Comparison of ENCODE assay signal across 8 cellular contexts in the genomic region with DNA sequence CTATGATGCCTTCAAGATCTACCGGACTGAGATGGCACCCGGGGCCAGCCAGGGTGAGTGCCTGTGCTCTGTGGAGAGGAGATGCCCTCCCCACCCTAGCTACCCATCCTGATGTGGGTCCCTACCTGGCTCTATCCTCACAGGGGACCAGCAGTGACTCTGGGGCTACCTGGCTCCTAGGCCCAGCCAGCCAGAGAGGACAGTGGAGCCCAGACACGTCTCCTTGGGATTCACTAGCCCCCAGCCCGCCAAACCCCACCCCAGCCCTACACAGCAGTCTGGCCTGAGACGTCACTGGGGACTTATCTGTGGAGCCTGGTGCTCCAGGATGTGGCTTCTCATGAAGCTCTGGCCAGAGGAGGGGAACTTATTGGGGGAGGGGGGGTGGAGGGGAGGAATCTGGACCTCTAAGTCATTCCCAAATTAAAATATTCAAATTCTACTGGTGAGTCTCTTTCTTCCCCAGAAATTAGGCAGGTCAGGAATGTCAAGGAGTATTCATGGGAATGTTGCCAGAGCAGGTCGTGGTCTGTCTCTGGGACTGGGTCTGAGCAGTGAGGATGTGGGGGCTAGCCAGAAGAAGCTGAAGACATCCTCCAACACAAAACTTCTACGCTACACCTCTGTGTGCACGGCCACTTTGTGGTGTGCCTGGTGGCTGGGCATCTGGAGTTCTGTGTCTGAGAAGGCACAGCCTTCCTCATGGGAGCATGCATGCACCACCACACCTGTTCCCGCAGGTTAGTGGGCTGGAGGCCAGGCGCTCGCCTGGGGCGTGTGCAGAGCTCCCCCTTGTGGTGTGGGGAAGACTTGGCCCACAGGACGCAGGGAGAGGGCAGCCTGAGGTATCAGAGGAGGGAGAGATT. TPM values are rescaled to one million over a fixed set of nuclear protein-coding genes. Genes with fewer than 3 reads are reported as not detected.
A peak's percentile ranks its signal among the peaks of the same experiment; 100 is the strongest.
DNase-seq lines count a peak whose midpoint lies in the region; TF ChIP-seq lines count a peak whose summit lies in the region.

No MANE protein-coding gene starts in this region.

- DNase-seq in D341Med (ENCODE audit: low spot score) (peak; percentile 89), HUDEP-2 (lab: John Stamatoyannopoulos, UW; ENCODE audit: unreplicated experiment in 76 of 76) (peak in 39 of 76 experiments; percentile 0 to 55 (median 22)), SK-MEL-5 (ENCODE audit: low read depth, low spot score) (peak; percentile 60), left ventricle myocardium inferior (peak; percentile 60), spleen (peak; percentile 88), dedifferentiated amniotic fluid mesenchymal stem cell (ENCODE audit: extremely low spot score) (no peak), kidney glomerular epithelial cell (lab: John Stamatoyannopoulos, UW) (no peak)
- peak; percentile 76 for DNase-seq in activated naive CD4-positive, alpha-beta T cell treated with anti-CD3 and anti-CD28 coated beads, Interleukin-2, amount 10 ng/mL, durations not matched to agents 7 days and 5 days

- no peak overlapping the region for H3K27ac Mint-ChIP-seq in activated naive CD4-positive, alpha-beta T cell treated with anti-CD3 and anti-CD28 coated beads, Interleukin-2, amount 10 ng/mL, durations not matched to agents 7 days and 5 days

- TF ChIP-seq CTCF in left ventricle myocardium inferior (IDR thresholded peaks at IDR 0.05; ENCODE audit: borderline replicate concordance) (peak; percentile 88), spleen (IDR thresholded peaks at IDR 0.05 in 8 of 11, conservative IDR thresholded peaks at IDR 0.05 in 3 of 11) (peak; percentile 74 to 93 (median 85))

- CTCF ChIA-PET in activated naive CD4-positive, alpha-beta T cell treated with anti-CD3 and anti-CD28 coated beads, Interleukin-2, amount 10 ng/mL, durations not matched to agents 7 days and 5 days (lab: Charles Lee), result interaction anchor here (0.7 to 3.9 kb wide), 27 partner anchors 10 to 311 kb away, joined by 3 to 33 read pairs (median 5); partner anchors contain the start of genes AP1G2, HOMEZ and PABPN1

- no peaks in the 10 kb centered on the region for H3K4me1 Mint-ChIP-seq in activated naive CD4-positive, alpha-beta T cell treated with anti-CD3 and anti-CD28 coated beads, Interleukin-2, amount 10 ng/mL, durations not matched to agents 7 days and 5 days

- in situ Hi-C loops in SK-MEL-5 (cut with HindIII; ENCODE audit: low pct_unique_long_range_greater_than_20kb, low sequenced_read_pairs), result no loop called here

- H3K27me3 Mint-ChIP-seq in activated naive CD4-positive, alpha-beta T cell treated with anti-CD3 and anti-CD28 coated beads, Interleukin-2, amount 10 ng/mL, durations not matched to agents 7 days and 5 days, result peaks cover 57% of the 10 kb centered on the region

- TF ChIP-seq POLR2A in spleen (IDR thresholded peaks at IDR 0.05), result no peak

- H3K27me3 ChIP-seq in left ventricle myocardium inferior (ENCODE audit: low read depth) (peaks cover 7% of the 10 kb centered on the region), spleen (replicated peaks in 1 of 7) (peaks cover 0 to 43% (median 3%) of the 10 kb centered on the region in 7 donors)

- H3K27ac ChIP-seq in left ventricle myocardium inferior (replicated peaks), result peak overlapping the region; percentile 48
- H3K27ac ChIP-seq in spleen, result no peak overlapping the region

- H3K4me3 ChIP-seq in left ventricle myocardium inferior (no peak overlapping the region), spleen (no peak overlapping the region)

- H3K4me1 ChIP-seq in left ventricle myocardium inferior (peaks cover 17% of the 10 kb centered on the region), spleen (peaks cover 0 to 11% (median 0%) of the 10 kb centered on the region in 6 donors)

- 40 to 45% (median 43%) methylated on average over 10 to 13 of the region's 13 CpGs for WGBS in spleen, 5 donors

- H3K9me3 Mint-ChIP-seq in activated naive CD4-positive, alpha-beta T cell treated with anti-CD3 and anti-CD28 coated beads, Interleukin-2, amount 10 ng/mL, durations not matched to agents 7 days and 5 days, result no peaks in the 10 kb centered on the region

- H3K36me3 Mint-ChIP-seq in activated naive CD4-positive, alpha-beta T cell treated with anti-CD3 and anti-CD28 coated beads, Interleukin-2, amount 10 ng/mL, durations not matched to agents 7 days and 5 days, result no peaks in the 10 kb centered on the region

- peaks cover 24% of the 10 kb centered on the region for H3K36me3 ChIP-seq in left ventricle myocardium inferior
- no peaks in the 10 kb centered on the region for H3K36me3 ChIP-seq in spleen

- H3K4me3 Mint-ChIP-seq in activated naive CD4-positive, alpha-beta T cell treated with anti-CD3 and anti-CD28 coated beads, Interleukin-2, amount 10 ng/mL, durations not matched to agents 7 days and 5 days, result no peak overlapping the region

- H3K9me3 ChIP-seq in left ventricle myocardium inferior (replicated peaks) (no peaks in the 10 kb centered on the region), spleen (no peaks in the 10 kb centered on the region)

- intact Hi-C loops in left ventricle myocardium inferior (cut with micrococcal nuclease), result loop anchor here (5.0 kb wide), 1 partner anchor 52 kb away; no protein-coding TSS in a partner anchor
- intact Hi-C loops in spleen (cut with DNase I; ENCODE audit: low total_unique reads), result loop anchor here (5.0 kb wide), 2 partner anchors 52 to 112 kb away; no protein-coding TSS in a partner anchor

RNA-seq across cellular contexts. Expression of gene CMTM5, which starts 2.7 kb away (rescaled TPM):
- not detected in 2 replicates for total RNA-seq in SK-MEL-5 (2014; rRNA removed; shearing (Covaris generic))
- polyA plus RNA-seq in SK-MEL-5 (2015; cell fraction: cytosol; rRNA removed), result 0.69 TPM in 1 of 2 replicates, not detected in the other
- 0.15 and 2.6 TPM in 2 replicates for polyA plus RNA-seq in SK-MEL-5 (2015; cell fraction: nucleus; rRNA removed)
- total RNA-seq in left ventricle myocardium inferior (1.0 TPM), spleen (10 to 100 TPM in 1 of 7 donors, 1 to 10 TPM in 6; 2.1 to 13.0 (median 4.3) TPM)
- 1 to 10 TPM; 1.3 to 4.1 (median 2.7) TPM for polyA plus RNA-seq in spleen

RNA-seq across cellular contexts. Expression of gene IL25, which starts 7.0 kb away (rescaled TPM):
- not detected in 2 replicates for total RNA-seq in SK-MEL-5 (2014; rRNA removed; shearing (Covaris generic))
- polyA plus RNA-seq in SK-MEL-5 (2015; cell fraction: cytosol; rRNA removed), result not detected in 2 replicates
- polyA plus RNA-seq in SK-MEL-5 (2015; cell fraction: nucleus; rRNA removed), result not detected in 2 replicates
- total RNA-seq in left ventricle myocardium inferior (not detected), spleen (not detected)
- not detected for polyA plus RNA-seq in spleen

RNA-seq across cellular contexts. Expression of gene EFS, which starts 14.6 kb away (rescaled TPM):
- total RNA-seq in SK-MEL-5 (2014; rRNA removed; shearing (Covaris generic)), result not detected in 2 replicates
- polyA plus RNA-seq in SK-MEL-5 (2015; cell fraction: cytosol; rRNA removed), result not detected in 2 replicates
- not detected in 2 replicates for polyA plus RNA-seq in SK-MEL-5 (2015; cell fraction: nucleus; rRNA removed)
- total RNA-seq in left ventricle myocardium inferior, result 3.6 TPM
- 1 to 10 TPM; 2.6 to 6.7 (median 4.4) TPM for total RNA-seq in spleen
- 1 to 10 TPM; 1.8 to 4.3 (median 2.7) TPM for polyA plus RNA-seq in spleen

RNA-seq across cellular contexts. Expression of gene SLC22A17, which starts 26.9 kb away (rescaled TPM):
- total RNA-seq in SK-MEL-5 (2014; rRNA removed; shearing (Covaris generic)), result 9.5 and 10.7 TPM in 2 replicates
- 16.8 and 18.6 TPM in 2 replicates for polyA plus RNA-seq in SK-MEL-5 (2015; cell fraction: cytosol; rRNA removed)
- 23.5 and 27.4 TPM in 2 replicates for polyA plus RNA-seq in SK-MEL-5 (2015; cell fraction: nucleus; rRNA removed)
- total RNA-seq in left ventricle myocardium inferior (9.7 TPM), spleen (10 to 100 TPM in 2 of 7 donors, 1 to 10 TPM in 5; 7.1 to 13.7 (median 8.3) TPM)
- 1 to 10 TPM; 5.1 to 7.1 (median 6.3) TPM for polyA plus RNA-seq in spleen

RNA-seq across cellular contexts. Expression of gene MYH6, which starts 28.5 kb away (rescaled TPM):
- not detected in 2 replicates for total RNA-seq in SK-MEL-5 (2014; rRNA removed; shearing (Covaris generic))
- polyA plus RNA-seq in SK-MEL-5 (2015; cell fraction: cytosol; rRNA removed), result not detected in 2 replicates
- polyA plus RNA-seq in SK-MEL-5 (2015; cell fraction: nucleus; rRNA removed), result not detected in 2 replicates
- total RNA-seq in left ventricle myocardium inferior, result 1,823 TPM
- total RNA-seq in spleen, result under 1 TPM in 1 of 7 donors, not detected in 6; 0.82 TPM
- polyA plus RNA-seq in spleen, result under 1 TPM; 0.35 to 0.44 (median 0.37) TPM

Comparison
In these comparisons a context has a peak if more than half of its experiments do, and no peak if none do; other contexts are left out.
1. DNase-seq: peak in D341Med (single experiment), HUDEP-2 (39 of 76), SK-MEL-5 (single experiment), activated naive CD4-positive, alpha-beta T cell treated with anti-CD3 and anti-CD28 coated beads, Interleukin-2, amount 10 ng/mL, durations not matched to agents 7 days and 5 days (single experiment), left ventricle myocardium inferior (single experiment) and spleen (single experiment); none in dedifferentiated amniotic fluid mesenchymal stem cell (single experiment) and kidney glomerular epithelial cell (single experiment).